ENCODE assay signal across 7 cellular contexts in the genomic region with DNA sequence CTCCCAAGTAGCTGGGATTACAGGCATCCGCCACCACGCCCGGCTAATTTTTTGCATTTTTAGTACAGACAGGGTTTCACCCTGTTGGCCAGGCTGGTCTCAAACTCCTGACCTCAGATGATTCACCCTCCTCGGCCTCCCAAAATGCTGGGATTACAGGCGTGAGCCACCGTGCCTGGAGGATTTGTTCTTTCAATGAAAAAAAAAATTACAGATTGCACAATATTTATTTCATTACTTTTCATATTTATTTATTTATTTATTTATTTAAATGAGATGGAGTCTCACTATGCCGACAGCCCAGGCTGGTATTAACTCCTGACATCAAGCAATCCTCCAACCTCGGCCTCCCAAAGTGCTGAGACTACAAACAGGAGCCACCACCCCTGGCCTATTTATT. TPM values are rescaled to one million over a fixed set of nuclear protein-coding genes. Genes with fewer than 3 reads are reported as not detected.
DNase-seq lines count a peak whose midpoint lies in the region; ATAC-seq, FAIRE-seq and TF ChIP-seq lines count a peak whose summit lies in the region.
"Not testable (repeated sequence)": the region's sequence is repeated elsewhere in the genome, so short reads cannot be mapped to it uniquely, and the experiment has no call there.

No MANE protein-coding gene starts in this region.

- H3K4me3 ChIP-seq in ACC112 (ENCODE audit: low read depth, low read length); HEK293 (ENCODE audit: low read depth, low read length); PC-9; GM12878; H1 (ENCODE audit: extremely low read depth in 1 of 4, insufficient read depth in 2 of 4, low read depth in 3 of 4, low read length in 4 of 4); fibroblast of lung (replicated peaks in 1 of 4; ENCODE audit: control extremely low read depth in 1 of 4, insufficient read depth in 1 of 4, low read depth in 3 of 4, low read length in 4 of 4): not testable (repeated sequence)

- not testable (repeated sequence) for ATAC-seq in GM12878

- peak; percentile 31 for DNase-seq in HCEC 1CT
- DNase-seq in PC-9; GM12878 (ENCODE audit: low read depth, low spot score); H1 (ENCODE audit: low read depth in 1 of 2, low spot score in 2 of 2); fibroblast of lung (ENCODE audit: low read depth in 2 of 2): not testable (repeated sequence)

- not testable (repeated sequence) for H3K9me3 ChIP-seq in HEK293 (ENCODE audit: control insufficient read depth, insufficient read depth, low read depth, low read length); PC-9 (ENCODE audit: insufficient read depth, low read depth); GM12878 (replicated peaks; ENCODE audit: control insufficient read depth, insufficient read depth, low read length); H1 (ENCODE audit: insufficient read depth in 2 of 2, low read depth in 1 of 2, low read length in 1 of 2); fibroblast of lung (ENCODE audit: control insufficient read depth, insufficient read depth, low read depth, low read length)

- not testable (repeated sequence) for H3K27me3 ChIP-seq in ACC112 (ENCODE audit: insufficient read depth, low read length); PC-9 (ENCODE audit: insufficient read depth, low read depth); GM12878 (replicated peaks in 1 of 2; ENCODE audit: control insufficient read depth in 2 of 2, insufficient read depth in 2 of 2, low read length in 1 of 2); H1 (replicated peaks in 1 of 4; ENCODE audit: control insufficient read depth in 3 of 4, extremely low read depth in 1 of 4, insufficient read depth in 3 of 4, low read length in 3 of 4); fibroblast of lung (ENCODE audit: control insufficient read depth, insufficient read depth, low read length)

- CTCF ChIA-PET in HEK293 (lab: Yijun Ruan, JAX): interaction anchor here (1.1 to 1.7 kb wide), 2 partner anchors 86 to 103 kb away, joined by 6 to 7 read pairs; no protein-coding TSS in a partner anchor
- CTCF ChIA-PET in PC-9 (lab: Charles Lee): not testable (repeated sequence)
- CTCF ChIA-PET in GM12878 (lab: Yijun Ruan, JAX): interaction anchor here (0.7 to 8.7 kb wide), 9 partner anchors 9 to 489 kb away, joined by 3 to 94 read pairs (median 3); a partner anchor contains a TSS
- CTCF ChIA-PET in H1 (lab: Charles Lee; ENCODE audit: partially characterized antibody): interaction anchor here (0.6 to 2.8 kb wide), 6 partner anchors 18 to 336 kb away, joined by 3 to 7 read pairs (median 4); no protein-coding TSS in a partner anchor

- RAD21 ChIA-PET in GM12878 (lab: Charles Lee; ENCODE audit: unreplicated experiment): interaction anchor here (0.8 to 9.9 kb wide), 6 partner anchors 17 to 179 kb away, joined by 3 to 130 read pairs (median 5); a partner anchor contains a TSS

- H3K56ac ChIP-seq in H1 (replicated peaks; ENCODE audit: insufficient read length, low read depth, low read length): not testable (repeated sequence)

- H2AFZ ChIP-seq in ACC112 (ENCODE audit: low read length, unreplicated experiment); PC-9; GM12878 (ENCODE audit: control insufficient read depth, low read depth, low read length); H1 (ENCODE audit: low read length); fibroblast of lung (ENCODE audit: low read length): not testable (repeated sequence)

- H3K4me2 ChIP-seq in PC-9; GM12878 (ENCODE audit: control insufficient read depth, insufficient read depth); H1 (ENCODE audit: insufficient read depth in 1 of 2, low read depth in 2 of 2, low read length in 2 of 2); fibroblast of lung (ENCODE audit: extremely low read depth, insufficient read depth, low read length): not testable (repeated sequence)

- not testable (repeated sequence) for H2BK20ac ChIP-seq in H1 (ENCODE audit: low read length)

- not testable (repeated sequence) for TF ChIP-seq RAD21 in GM12878 (IDR thresholded peaks at IDR 0.05; ENCODE audit: insufficient read depth, low read depth, low read length); H1 (IDR thresholded peaks at IDR 0.05 in 1 of 2, conservative IDR thresholded peaks at IDR 0.05 in 1 of 2; ENCODE audit: low read depth in 2 of 2, low read length in 2 of 2)

- H3K79me1 ChIP-seq in H1 (ENCODE audit: low read depth, low read length): not testable (repeated sequence)

- 0 out of 2 replicates have a peak overlapping the region, but pooled peaks have one; percentile 25 for H4K8ac ChIP-seq in H1 (ENCODE audit: extremely low read depth, insufficient read depth, low read length)

- BruUV-seq in PC-9 (replicated peaks; lab: Mats Ljungman, UMichigan); GM12878 (replicated peaks; lab: Mats Ljungman, UMichigan): not testable (repeated sequence)

- H3K4me1 ChIP-seq in ACC112 (ENCODE audit: control insufficient read depth, insufficient read depth, low read length, unreplicated experiment) (peaks cover 15% of the 10 kb centered on the region), PC-9 (replicated peaks; ENCODE audit: insufficient read depth) (peaks cover 32% of the 10 kb centered on the region), GM12878 (ENCODE audit: control insufficient read depth, insufficient read depth, low read length) (peaks cover 34% of the 10 kb centered on the region), H1 (replicated peaks in 1 of 4; ENCODE audit: control insufficient read depth in 3 of 4, insufficient read depth in 4 of 4, low read length in 3 of 4) (peaks cover 2 to 14% (median 9%) of the 10 kb centered on the region in 4 experiments; a peak in 5 of 7 replicates)
- not testable (repeated sequence) for H3K4me1 ChIP-seq in HEK293 (ENCODE audit: control insufficient read depth, insufficient read depth, low read length); fibroblast of lung (ENCODE audit: control insufficient read depth, extremely low read depth, insufficient read depth, low read length)

- H4K5ac ChIP-seq in H1 (ENCODE audit: insufficient read length, low read depth, low read length): not testable (repeated sequence)

- not testable (repeated sequence) for H3K36me3 ChIP-seq in ACC112 (ENCODE audit: insufficient read depth, low read length); HEK293 (ENCODE audit: control insufficient read depth in 2 of 2, insufficient read depth in 1 of 2, low read length in 2 of 2); PC-9 (ENCODE audit: low read depth); GM12878 (ENCODE audit: control insufficient read depth in 2 of 2, insufficient read depth in 2 of 2, low read length in 1 of 2); H1 (ENCODE audit: control insufficient read depth in 2 of 4, insufficient read depth in 4 of 4, low read length in 3 of 4); fibroblast of lung (ENCODE audit: control insufficient read depth, insufficient read depth, low read length)

- 86% methylated on average over 8 of the region's 8 CpGs for WGBS in GM12878 (ENCODE audit: insufficient coverage, insufficient replicate concordance, low lambda C conversion rate, missing lambda C conversion rate)
- WGBS in H1 (ENCODE audit: extremely low coverage in 1 of 2, insufficient coverage in 1 of 2, insufficient read length in 1 of 2, insufficient replicate concordance in 2 of 2, low coverage in 1 of 2, low lambda C conversion rate in 2 of 2, missing lambda C conversion rate in 1 of 2), 2 experiments: 94% methylated on average over 8 of the region's 8 CpGs; no CpG with 5 or more reads in 1 of the 2 experiments

- SMC1A ChIA-PET in GM12878 (lab: Charles Lee; ENCODE audit: uncharacterized antibody, unreplicated experiment): interaction anchor here (1.1 to 6.7 kb wide), 7 partner anchors 84 to 187 kb away, joined by 3 to 50 read pairs (median 15); a partner anchor contains a TSS

- not testable (repeated sequence) for FAIRE-seq in GM12878 (lab: Jason Lieb, UNC); H1 (lab: Jason Lieb, UNC)

- not testable (repeated sequence) for H3K9ac ChIP-seq in GM12878 (ENCODE audit: control insufficient read depth, insufficient read depth, low read length); H1 (replicated peaks in 1 of 4; ENCODE audit: extremely low read depth in 1 of 4, low read depth in 3 of 4, low read length in 3 of 4); fibroblast of lung (ENCODE audit: insufficient read depth, low read length)

- H2BK12ac ChIP-seq in H1 (ENCODE audit: low read depth, low read length): not testable (repeated sequence)

- not testable (repeated sequence) for TF ChIP-seq CTCF in HEK293 (tag by site-specific recombination; IDR thresholded peaks at IDR 0.05); PC-9 (conservative IDR thresholded peaks at IDR 0.05); GM12878 (IDR thresholded peaks at IDR 0.05 in 2 of 3, conservative IDR thresholded peaks at IDR 0.05 in 1 of 3; ENCODE audit: control insufficient read depth in 2 of 3, extremely low read depth in 1 of 3, insufficient read depth in 1 of 3, low read depth in 3 of 3, low read length in 3 of 3); H1 (IDR thresholded peaks at IDR 0.05; ENCODE audit: control extremely low read depth in 1 of 3, insufficient read depth in 1 of 3, low read depth in 1 of 3, low read length in 3 of 3); fibroblast of lung (conservative IDR thresholded peaks at IDR 0.05 in 1 of 2, IDR thresholded peaks at IDR 0.05 in 1 of 2; ENCODE audit: low read depth in 1 of 2, low read length in 2 of 2)

- H2BK120ac ChIP-seq in H1 (replicated peaks; ENCODE audit: low read depth, low read length): not testable (repeated sequence)

- not testable (repeated sequence) for H3K4ac ChIP-seq in H1 (replicated peaks; ENCODE audit: insufficient read length, low read depth, low read length)

- peaks cover 24% of the 10 kb centered on the region for H3F3A ChIP-seq in PC-9 (ENCODE audit: insufficient read depth, low read depth)

- not testable (repeated sequence) for H4K91ac ChIP-seq in H1 (replicated peaks; ENCODE audit: insufficient read length, low read length)

- not testable (repeated sequence) for H3K18ac ChIP-seq in H1 (ENCODE audit: extremely low read depth, low read length)

- not testable (repeated sequence) for H2AK5ac ChIP-seq in H1 (ENCODE audit: low read depth, low read length)

- in situ Hi-C loops in GM12878 (cut with MboI): loop anchor here (5.0 kb wide), 1 partner anchor 90 kb away; no protein-coding TSS in a partner anchor

- H2BK5ac ChIP-seq in H1 (ENCODE audit: low read depth, low read length): not testable (repeated sequence)

- not testable (repeated sequence) for H3K14ac ChIP-seq in H1 (ENCODE audit: insufficient read length)

- intact Hi-C loops in PC-9 (cut with micrococcal nuclease; ENCODE audit: unreplicated experiment) (loop anchor here (5.0 kb wide), 1 partner anchor 45 kb away; no protein-coding TSS in a partner anchor), GM12878 (cut with micrococcal nuclease; ENCODE audit: unreplicated experiment) (loop anchor here (5.0 to 10.0 kb wide), 2 partner anchors 205 to 368 kb away; a partner anchor contains a TSS)

- H3K27ac ChIP-seq in ACC112 (ENCODE audit: low read depth, low read length): peak overlapping the region; percentile 97; the same call in 1 of the 2 replicates
- not testable (repeated sequence) for H3K27ac ChIP-seq in HEK293 (ENCODE audit: extremely low read depth, low read depth, low read length); H1 (ENCODE audit: low read depth, low read length)
- 0 out of 2 replicates have a peak overlapping the region, but pooled peaks have one; percentile 85 for H3K27ac ChIP-seq in PC-9
- peak overlapping the region; percentile 96; the same call in 1 of the 2 replicates for H3K27ac ChIP-seq in GM12878 (ENCODE audit: control insufficient read depth, insufficient read depth)
- H3K27ac ChIP-seq in fibroblast of lung (ENCODE audit: insufficient read depth, low read length): peak overlapping the region; percentile 97

- H3K23me2 ChIP-seq in H1 (ENCODE audit: low read depth, low read length): not testable (repeated sequence)

- TF ChIP-seq EP300 in GM12878 (IDR thresholded peaks at IDR 0.05; ENCODE audit: borderline replicate concordance in 1 of 2, control insufficient read depth in 1 of 2, low read depth in 2 of 2, low read length in 2 of 2); H1 (IDR thresholded peaks at IDR 0.05; ENCODE audit: borderline replicate concordance in 1 of 2, low read depth in 2 of 2, low read length in 2 of 2): not testable (repeated sequence)

- H4K20me1 ChIP-seq in PC-9 (ENCODE audit: insufficient read depth): peaks cover 14% of the 10 kb centered on the region
- not testable (repeated sequence) for H4K20me1 ChIP-seq in GM12878 (ENCODE audit: control insufficient read depth, insufficient read depth); H1 (replicated peaks in 1 of 2; ENCODE audit: control insufficient read depth in 1 of 2, insufficient read depth in 2 of 2, low read length in 2 of 2); fibroblast of lung (ENCODE audit: control insufficient read depth, extremely low read depth, insufficient read depth, low read length)

- not testable (repeated sequence) for TF ChIP-seq POLR2A in GM12878 (IDR thresholded peaks at IDR 0.05; ENCODE audit: low read depth, low read length); H1 (IDR thresholded peaks at IDR 0.05; ENCODE audit: control extremely low read depth in 1 of 2, low read depth in 2 of 2, low read length in 2 of 2)

- H3K79me2 ChIP-seq in ACC112 (ENCODE audit: control insufficient read depth, insufficient read depth, low read length, unreplicated experiment) (peaks cover 25% of the 10 kb centered on the region), PC-9 (ENCODE audit: low read depth) (peaks cover 22% of the 10 kb centered on the region), GM12878 (ENCODE audit: control insufficient read depth, insufficient read depth, low read length) (peaks cover 25% of the 10 kb centered on the region), H1 (ENCODE audit: control insufficient read depth in 1 of 2, insufficient read depth in 2 of 2, low read length in 2 of 2) (peaks cover 0 to 17% of the 10 kb centered on the region in 2 experiments; a peak in 2 of 4 replicates), fibroblast of lung (ENCODE audit: control insufficient read depth, insufficient read depth, low read length) (peaks cover 25% of the 10 kb centered on the region)

- not testable (repeated sequence) for H3K9me2 ChIP-seq in PC-9 (ENCODE audit: insufficient read depth)

- not testable (repeated sequence) for H3K23ac ChIP-seq in H1 (ENCODE audit: insufficient read length)

- H2BK15ac ChIP-seq in H1 (ENCODE audit: low read length): not testable (repeated sequence)

- POLR2A ChIA-PET in HEK293 (lab: Yijun Ruan, JAX); H1 (lab: Charles Lee; ENCODE audit: partially characterized antibody): not testable (repeated sequence)
- POLR2A ChIA-PET in PC-9 (lab: Charles Lee; ENCODE audit: unreplicated experiment) (interaction anchor here (0.6 kb wide), 1 partner anchor 183 kb away, joined by 4 read pairs; no protein-coding TSS in a partner anchor), GM12878 (lab: Charles Lee) (interaction anchor here (0.7 to 4.4 kb wide), 2 partner anchors 76 to 112 kb away, joined by 3 to 30 read pairs; no protein-coding TSS in a partner anchor)

RNA-seq across cellular contexts. Expression of a gene that starts 2.3 kb away (rescaled TPM):
- total RNA-seq in PC-9 (2021): 22.5 and 29.0 TPM in 2 replicates
- total RNA-seq in GM12878 (2013; cell fraction: nucleolus; rRNA removed): 336 and 338 TPM in 2 replicates
- 20.7 and 27.2 TPM in 2 replicates for total RNA-seq in GM12878 (2014; rRNA removed)
- total RNA-seq in GM12878 (2014; rRNA removed; fragmentation: Illumina TruSeq; extraction: Trizol): 30.7 and 35.2 TPM in 2 replicates
- total RNA-seq in GM12878 (2021): 22.5 and 24.1 TPM in 2 replicates
- 7.0 TPM for polyA plus RNA-seq in GM12878 (2011; ENCODE audit: low read depth)
- 45.6 and 58.6 TPM in 2 replicates for polyA plus RNA-seq in GM12878 (2011; rRNA removed)
- 15.6 and 23.9 TPM in 2 replicates for polyA plus RNA-seq in GM12878 (2011; cell fraction: cytosol; rRNA removed)
- polyA plus RNA-seq in GM12878 (2011; cell fraction: nucleus; rRNA removed): 35.5 and 43.7 TPM in 2 replicates
- 11.3 and 18.1 TPM in 2 replicates for polyA plus RNA-seq in GM12878 (2012)
- 25.2 and 51.7 TPM in 2 replicates for polyA plus RNA-seq in GM12878 (2014; fragmentation: Illumina TruSeq; extraction: Trizol)
- 1 to 10 TPM; 5.6 to 6.1 TPM for polyA plus RNA-seq in GM12878 (2014; fragmentation: Nextera tagmentation; extraction: Ambion mirVana)
- polyA plus RNA-seq in GM12878 (2014; rRNA removed): 10.3 and 14.6 TPM in 2 replicates
- polyA plus RNA-seq in GM12878 (2016; fragmentation: Nextera tagmentation; extraction: Ambion mirVana): 10 to 100 TPM; 15.9 to 16.0 TPM
- 94.9 and 124 TPM in 2 replicates for polyA minus RNA-seq in GM12878 (2011; rRNA and poly(A)+ RNA removed)
- polyA minus RNA-seq in GM12878 (2011; cell fraction: cytosol; rRNA and poly(A)+ RNA removed): 39.3 and 40.5 TPM in 2 replicates
- 120 and 158 TPM in 2 replicates for polyA minus RNA-seq in GM12878 (2011; cell fraction: nucleus; rRNA and poly(A)+ RNA removed)
- total RNA-seq in H1 (2021; fragmentation: NEBNext Ultra II Directional; extraction: Animal tissue kit (Norgen Biotek cat#: 25700)): 17.6 and 20.0 TPM in 2 replicates
- 5.5 and 5.8 TPM in 2 replicates for polyA plus RNA-seq in H1 (2011; rRNA removed)
- 6.7 TPM for polyA plus RNA-seq in H1 (2011; cell fraction: cytosol; rRNA removed)
- 4.9 TPM for polyA plus RNA-seq in H1 (2011; cell fraction: nucleus; rRNA removed)
- polyA plus RNA-seq in H1 (2012, experiment 1 of 2): 6.0 to 15.2 TPM (median 9.9 TPM) in 4 replicates
- polyA plus RNA-seq in H1 (2012, experiment 2 of 2): 0.83 TPM
- 9.2 TPM for polyA plus RNA-seq in H1 (2013, experiment 1 of 2)
- polyA plus RNA-seq in H1 (2013, experiment 2 of 2): 9.2 TPM
- polyA minus RNA-seq in H1 (2011; rRNA and poly(A)+ RNA removed): 25.6 and 40.3 TPM in 2 replicates
- 14.2 TPM for polyA minus RNA-seq in H1 (2011; cell fraction: cytosol; rRNA and poly(A)+ RNA removed)
- 63.1 TPM for polyA minus RNA-seq in H1 (2011; cell fraction: nucleus; rRNA and poly(A)+ RNA removed)
- total RNA-seq in fibroblast of lung: 59.3 and 109 TPM in 2 replicates
- polyA plus RNA-seq in fibroblast of lung: 41.9 and 50.0 TPM in 2 replicates
- polyA plus RNA-seq in fibroblast of lung (2012): 26.7 and 28.6 TPM in 2 replicates
- 14.8 and 37.9 TPM in 2 replicates for polyA minus RNA-seq in fibroblast of lung (ENCODE audit: low replicate concordance)
